In the genomic region with DNA sequence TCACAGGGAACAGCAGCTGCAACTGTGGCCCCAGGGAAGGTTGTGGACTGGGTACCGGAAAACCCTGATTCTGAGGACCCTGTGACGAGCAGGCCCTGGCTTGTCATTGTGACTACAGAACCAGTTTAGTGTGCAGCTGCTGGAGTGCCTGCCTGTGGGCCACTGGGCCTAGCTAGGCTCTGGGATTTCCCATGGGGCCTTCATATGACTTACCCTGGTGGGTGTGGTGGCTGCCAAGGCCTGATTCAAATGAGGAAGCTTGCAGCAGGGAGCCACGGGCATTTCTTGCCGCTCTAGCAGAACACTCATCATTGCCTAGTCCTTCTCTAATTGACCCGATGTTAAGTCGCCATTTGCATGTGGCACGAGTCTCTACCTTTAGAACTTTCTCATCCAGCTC, we compare ENCODE assay signal across 8 cellular contexts. TPM values are rescaled to one million over a fixed set of nuclear protein-coding genes. Genes with fewer than 3 reads are reported as not detected.
DNase-seq lines count a peak whose midpoint lies in the region; ATAC-seq lines count a peak whose summit lies in the region.

No MANE protein-coding gene starts in this region.

- peak overlapping the region; percentile 45 to 66 (median 57) for H3K9ac ChIP-seq in skeletal muscle tissue (ENCODE audit: low read depth in 1 of 3, low read length in 3 of 3)

- peak overlapping the region in 2 of 3 donors; percentile 2 to 52 for H3K4me3 ChIP-seq in skeletal muscle tissue (ENCODE audit: low read length in 3 of 3)

- H3K27ac ChIP-seq in skeletal muscle tissue (ENCODE audit: low read depth, low read length): peak overlapping the region; percentile 89

- no peaks in the 10 kb centered on the region for H3K9me3 ChIP-seq in skeletal muscle tissue (ENCODE audit: control insufficient read depth in 3 of 3, low read length in 3 of 3)

- no peaks in the 10 kb centered on the region for H3K27me3 ChIP-seq in skeletal muscle tissue (ENCODE audit: control insufficient read depth in 3 of 3, insufficient read depth in 3 of 3, low read length in 3 of 3)

- DNase-seq in Ammon's horn (ENCODE audit: low spot score): peak; percentile 60
- DNase-seq in SHP77 treated with DMSO at 0.1 percent for 48 hours (lab: John Stamatoyannopoulos, UW): peak; percentile 28
- peak; percentile 48 for DNase-seq in fibroblast of the conjunctiva (ENCODE audit: low read depth)
- no peak for DNase-seq in GM19238 (ENCODE audit: insufficient read length, low spot score)
- no peak for DNase-seq in germinal center (ENCODE audit: low spot score)

- peak; percentile 69 for ATAC-seq in HG02610 (IDR thresholded peaks at IDR 0.05; ENCODE audit: unreplicated experiment)
- no peak for ATAC-seq in GM21447 (IDR thresholded peaks at IDR 0.05; ENCODE audit: unreplicated experiment)

- no peaks in the 10 kb centered on the region for H3K36me3 ChIP-seq in skeletal muscle tissue (ENCODE audit: control insufficient read depth in 3 of 3, insufficient read depth in 3 of 3, low read length in 3 of 3)

- H3K4me1 ChIP-seq in skeletal muscle tissue (ENCODE audit: control insufficient read depth in 3 of 3, insufficient read depth in 3 of 3, low read length in 3 of 3): peaks cover 31 to 35% (median 33%) of the 10 kb centered on the region in 3 donors

RNA-seq across cellular contexts. Expression of a gene that starts 14.7 kb away (rescaled TPM):
- total RNA-seq in skeletal muscle tissue: 16.2 TPM

RNA-seq across cellular contexts. Expression of a gene that starts 21.9 kb away (rescaled TPM):
- 21.4 TPM for total RNA-seq in skeletal muscle tissue

Comparison
In these comparisons a context has a peak if more than half of its experiments do, and no peak if none do; other contexts are left out.
1. DNase-seq: peak in Ammon's horn (single experiment), SHP77 treated with DMSO at 0.1 percent for 48 hours (single experiment) and fibroblast of the conjunctiva (single experiment); none in GM19238 (single experiment) and germinal center (single experiment).